ENCODE assay signal across 17 cellular contexts in the genomic region with DNA sequence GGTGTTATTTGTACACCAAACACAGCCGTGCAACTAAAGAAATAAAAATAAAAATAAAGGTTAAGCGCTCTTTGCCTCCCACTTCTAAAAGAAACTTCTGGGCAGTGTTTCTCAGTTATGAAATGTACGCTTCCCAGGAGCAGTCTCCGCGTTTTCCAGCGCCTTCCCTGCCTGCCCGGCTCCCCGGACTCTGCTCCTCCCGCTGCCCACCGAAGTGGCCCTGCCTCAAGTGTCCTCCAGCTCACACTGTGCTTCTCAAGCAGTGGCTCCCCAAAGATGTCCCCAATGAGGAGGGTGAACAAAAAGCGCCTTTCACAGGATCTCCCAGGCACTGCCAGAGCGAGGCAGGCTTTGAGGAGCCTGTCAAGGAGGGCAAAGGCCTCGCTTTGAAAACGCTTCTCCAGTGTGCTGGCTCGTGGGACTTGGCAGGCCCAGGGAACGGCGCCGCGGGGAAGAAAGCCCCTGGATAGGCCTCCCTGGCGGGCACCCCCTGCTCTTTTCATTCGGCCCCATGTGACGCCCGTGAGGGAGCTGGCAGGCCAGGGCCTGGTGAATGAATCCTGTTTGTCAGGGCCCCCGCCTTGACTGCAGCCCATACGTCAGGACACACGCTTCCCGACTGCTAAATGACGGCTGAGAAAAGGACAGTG.
DNase-seq lines count a peak whose midpoint lies in the region; ATAC-seq, FAIRE-seq and TF ChIP-seq lines count a peak whose summit lies in the region.
"Had no signal": no experiment of that assay in that cellular context is flagged by ENCODE, and none has a peak within 500 bp of the region (broad histone marks: within the 10 kb centered on the region; RNA-seq: fewer than 3 reads in every experiment).

No MANE protein-coding gene starts in this region.

- no peak for TF ChIP-seq CTCF in CD4-positive, alpha-beta T cell (IDR thresholded peaks at IDR 0.05)
- TF ChIP-seq CTCF in astrocyte (IDR thresholded peaks at IDR 0.05; ENCODE audit: insufficient read depth, low read depth, low read length) (no peak), smooth muscle cell (IDR thresholded peaks at IDR 0.05; ENCODE audit: borderline replicate concordance, insufficient read depth, poor library complexity, severe bottlenecking) (no peak)

- H3K79me2 ChIP-seq in astrocyte (ENCODE audit: insufficient read depth, low read length) (no peaks in the 10 kb centered on the region), smooth muscle cell (ENCODE audit: low read depth) (no peaks in the 10 kb centered on the region)

- H3K4me1 ChIP-seq in astrocyte (ENCODE audit: insufficient read depth, low read length) (peaks cover 13% of the 10 kb centered on the region), smooth muscle cell (ENCODE audit: low read depth) (peaks cover 21% of the 10 kb centered on the region)

- H3K36me3 Mint-ChIP-seq in CD4-positive, alpha-beta T cell (ENCODE audit: low read depth), result no peaks in the 10 kb centered on the region
- H3K36me3 Mint-ChIP-seq in astrocyte (ENCODE audit: low read depth, unreplicated experiment), result no peaks in the 10 kb centered on the region
- no peaks in the 10 kb centered on the region for H3K36me3 Mint-ChIP-seq in effector memory CD8-positive, alpha-beta T cell (ENCODE audit: insufficient read depth)
- H3K36me3 Mint-ChIP-seq: activated naive CD4-positive, alpha-beta T cell treated with anti-CD3 and anti-CD28 coated beads, Interleukin-2, amount 50 U/mL, for 24 hours had no signal

- WGBS in smooth muscle cell (ENCODE audit: low lambda C conversion rate), result 94% methylated on average over 28 of the region's 28 CpGs

- no peak overlapping the region for H3K4me3 ChIP-seq in astrocyte (ENCODE audit: insufficient read depth, low read depth, low read length)
- H3K4me3 ChIP-seq in smooth muscle cell, result no peak overlapping the region
- H3K4me3 ChIP-seq: mucosa of descending colon, stomach had no signal

- no peak overlapping the region for H3K4me3 Mint-ChIP-seq in CD4-positive, alpha-beta T cell
- no peak overlapping the region for H3K4me3 Mint-ChIP-seq in astrocyte (ENCODE audit: unreplicated experiment)
- H3K4me3 Mint-ChIP-seq in effector memory CD8-positive, alpha-beta T cell, result no peak overlapping the region
- H3K4me3 Mint-ChIP-seq: B cell had no signal

- CTCF ChIA-PET in CD4-positive, alpha-beta T cell (lab: Charles Lee), result no interaction called here

- intact Hi-C loops in CD4-positive, alpha-beta T cell (cut with DNase I, micrococcal nuclease), result loop anchor here in 1 of 2 experiments (5.0 to 10.0 kb wide), 2 partner anchors 87 to 705 kb away; no protein-coding TSS in a partner anchor
- intact Hi-C loops in posterior cingulate gyrus (cut with DNase I), result loop anchor here (10.0 kb wide), 1 partner anchor 185 kb away; the partner anchor contains the start of gene FOXO1

- no peaks in the 10 kb centered on the region for H3K27me3 ChIP-seq in CD4-positive, alpha-beta T cell (ENCODE audit: control insufficient read depth, insufficient read depth, low read length)
- no peaks in the 10 kb centered on the region for H3K27me3 ChIP-seq in astrocyte (ENCODE audit: insufficient read depth, low read length)
- H3K27me3 ChIP-seq in layer of hippocampus (ENCODE audit: control insufficient read depth, insufficient read depth, low read length), result no peaks in the 10 kb centered on the region
- no peaks in the 10 kb centered on the region for H3K27me3 ChIP-seq in smooth muscle cell (ENCODE audit: low read depth)
- H3K27me3 ChIP-seq: stomach had no signal

- FAIRE-seq in astrocyte (lab: Jason Lieb, UNC), result no peak
- FAIRE-seq: colon, GM19239 had no signal

- no peak overlapping the region for H3K9ac ChIP-seq in astrocyte (ENCODE audit: low read length)
- no peak overlapping the region for H3K9ac ChIP-seq in smooth muscle cell (ENCODE audit: low read depth)

- no peaks in the 10 kb centered on the region for H4K20me1 ChIP-seq in astrocyte (ENCODE audit: insufficient read depth, low read length)
- H4K20me1 ChIP-seq in smooth muscle cell (ENCODE audit: low read depth), result no peaks in the 10 kb centered on the region

- DNase-seq in CD4-positive, alpha-beta T cell, result no peak
- DNase-seq in astrocyte (ENCODE audit: low read depth), result no peak
- DNase-seq in posterior cingulate gyrus, result peak; percentile 46 to 92 (median 71)
- DNase-seq in effector memory CD8-positive, alpha-beta T cell, result no peak
- no peak for DNase-seq in SIG-M5 treated with dmso at 0.1 percent for 504 hours (lab: John Stamatoyannopoulos, UW; ENCODE audit: unreplicated experiment)
- no peak for DNase-seq in smooth muscle cell (lab: John Stamatoyannopoulos, UW; ENCODE audit: unreplicated experiment)
- DNase-seq: KG1, mucosa of descending colon, NCI-H1105, SIG-M5, stomach had no signal

- peaks cover 74% of the 10 kb centered on the region for H3K4me1 Mint-ChIP-seq in CD4-positive, alpha-beta T cell (ENCODE audit: low read depth)
- H3K4me1 Mint-ChIP-seq in astrocyte (ENCODE audit: low read depth, unreplicated experiment), result peaks cover 24% of the 10 kb centered on the region
- H3K4me1 Mint-ChIP-seq in effector memory CD8-positive, alpha-beta T cell (ENCODE audit: low read depth in 2 of 2), result peaks cover 13 to 16% of the 10 kb centered on the region in 2 donors

- H3K9me3 ChIP-seq in CD4-positive, alpha-beta T cell (ENCODE audit: control insufficient read depth, low read length), result no peaks in the 10 kb centered on the region
- no peaks in the 10 kb centered on the region for H3K9me3 ChIP-seq in astrocyte (ENCODE audit: insufficient read depth, low read depth, low read length)
- no peaks in the 10 kb centered on the region for H3K9me3 ChIP-seq in smooth muscle cell (replicated peaks; ENCODE audit: low read depth)
- H3K9me3 ChIP-seq: mucosa of descending colon, stomach had no signal

- H3K4me2 ChIP-seq in astrocyte (ENCODE audit: low read length) (no peak overlapping the region), smooth muscle cell (no peak overlapping the region)

- no peaks in the 10 kb centered on the region for H3K27me3 Mint-ChIP-seq in CD4-positive, alpha-beta T cell
- H3K27me3 Mint-ChIP-seq in astrocyte (ENCODE audit: low read depth, unreplicated experiment), result peaks cover 35% of the 10 kb centered on the region
- peaks cover 0 to 4% of the 10 kb centered on the region in 2 donors for H3K27me3 Mint-ChIP-seq in effector memory CD8-positive, alpha-beta T cell
- H3K27me3 Mint-ChIP-seq: activated naive CD4-positive, alpha-beta T cell treated with anti-CD3 and anti-CD28 coated beads, Interleukin-2, amount 50 U/mL, for 24 hours; B cell had no signal

- H2AFZ ChIP-seq in astrocyte (ENCODE audit: low read depth, low read length) (peak overlapping the region; percentile 61), smooth muscle cell (ENCODE audit: low read depth) (no peak overlapping the region)

- no peaks in the 10 kb centered on the region for H3F3A ChIP-seq in smooth muscle cell (ENCODE audit: low read depth)

- peak overlapping the region; percentile 94 for H3K27ac Mint-ChIP-seq in CD4-positive, alpha-beta T cell
- no peak overlapping the region for H3K27ac Mint-ChIP-seq in astrocyte (ENCODE audit: unreplicated experiment)
- no peak overlapping the region for H3K27ac Mint-ChIP-seq in effector memory CD8-positive, alpha-beta T cell
- H3K27ac Mint-ChIP-seq: B cell had no signal

- no peak for ATAC-seq in CD4-positive, alpha-beta T cell (ENCODE audit: poor library complexity)
- no peak for ATAC-seq in effector memory CD8-positive, alpha-beta T cell (replicated peaks)
- ATAC-seq in HG02678 (IDR thresholded peaks at IDR 0.05; ENCODE audit: unreplicated experiment), result no peak
- ATAC-seq: mucosa of descending colon had no signal

- no peaks in the 10 kb centered on the region for H3K36me3 ChIP-seq in astrocyte (ENCODE audit: insufficient read depth, low read length)
- no peaks in the 10 kb centered on the region for H3K36me3 ChIP-seq in smooth muscle cell (ENCODE audit: low read depth)
- H3K36me3 ChIP-seq: stomach had no signal

- H3K27ac ChIP-seq in CD4-positive, alpha-beta T cell (ENCODE audit: low read depth, low read length), result no peak overlapping the region
- H3K27ac ChIP-seq in astrocyte (ENCODE audit: low read depth, low read length) (no peak overlapping the region), layer of hippocampus (ENCODE audit: low read depth, low read length) (peak overlapping the region; percentile 21), smooth muscle cell (ENCODE audit: low read depth) (no peak overlapping the region)

- POLR2A ChIA-PET in CD4-positive, alpha-beta T cell (lab: Charles Lee), result no interaction called here

- H3K9me3 Mint-ChIP-seq in CD4-positive, alpha-beta T cell, result no peaks in the 10 kb centered on the region
- peaks cover 5% of the 10 kb centered on the region for H3K9me3 Mint-ChIP-seq in astrocyte (ENCODE audit: unreplicated experiment)
- no peaks in the 10 kb centered on the region for H3K9me3 Mint-ChIP-seq in effector memory CD8-positive, alpha-beta T cell
- H3K9me3 Mint-ChIP-seq: activated naive CD4-positive, alpha-beta T cell treated with anti-CD3 and anti-CD28 coated beads, Interleukin-2, amount 50 U/mL, for 24 hours had no signal

Comparison
In these comparisons a context has a peak if more than half of its experiments do, and no peak if none do; other contexts are left out.
1. DNase-seq: peak in posterior cingulate gyrus (10 of 10); none in CD4-positive, alpha-beta T cell (0 of 10), astrocyte (single experiment), effector memory CD8-positive, alpha-beta T cell (0 of 3), SIG-M5 treated with dmso at 0.1 percent for 504 hours (single experiment) and smooth muscle cell (single experiment).